In genomic region chr1:164768045-164768402, GRCh38 we compare ENCODE assay signal across 17 cellular contexts.
DNase-seq lines count a peak whose midpoint lies in the region; ATAC-seq and TF ChIP-seq lines count a peak whose summit lies in the region.
"Had no signal": no experiment of that assay in that cellular context is flagged by ENCODE, and none has a peak within 500 bp of the region (broad histone marks: within the 10 kb centered on the region; RNA-seq: fewer than 3 reads in every experiment).

No MANE protein-coding gene starts in this region.

- peaks cover 18 to 26% (median 24%) of the 10 kb centered on the region in 4 donors for H3K4me1 ChIP-seq in upper lobe of left lung

- H3K27me3 ChIP-seq in upper lobe of left lung: no peaks in the 10 kb centered on the region

- no peaks in the 10 kb centered on the region for H3K9me3 Mint-ChIP-seq in brain
- no peaks in the 10 kb centered on the region for H3K9me3 Mint-ChIP-seq in mesothelial cell of epicardium
- H3K9me3 Mint-ChIP-seq: stimulated activated naive CD8-positive, alpha-beta T cell treated with anti-CD3 and anti-CD28 coated beads, Interleukin-15, Interleukin-2, amounts not matched to agents 100 ng/mL and 50 ng/mL, for 24 hours had no signal

- no peaks in the 10 kb centered on the region for H3K9me3 ChIP-seq in upper lobe of left lung
- H3K9me3 ChIP-seq: psoas muscle had no signal

- H3K4me1 Mint-ChIP-seq in brain (peaks cover 78% of the 10 kb centered on the region), mesothelial cell of epicardium (peaks cover 89% of the 10 kb centered on the region)
- H3K4me1 Mint-ChIP-seq: T-helper 17 cell had no signal

- 70 to 76% methylated on average over 2 of the region's 2 CpGs for WGBS in upper lobe of left lung, 2 donors

- no peak for TF ChIP-seq POLR2A in upper lobe of left lung (IDR thresholded peaks at IDR 0.05)

- peak overlapping the region in 1 of 5 experiments; percentile 43 for H3K4me3 Mint-ChIP-seq in brain
- H3K4me3 Mint-ChIP-seq in mesothelial cell of epicardium: no peak overlapping the region
- H3K4me3 Mint-ChIP-seq: stimulated activated naive CD8-positive, alpha-beta T cell treated with anti-CD3 and anti-CD28 coated beads, Interleukin-15, Interleukin-2, amounts not matched to agents 100 ng/mL and 50 ng/mL, for 24 hours; T-helper 17 cell had no signal

- H3K36me3 Mint-ChIP-seq in brain (peaks cover 10% of the 10 kb centered on the region), mesothelial cell of epicardium (peaks cover 10% of the 10 kb centered on the region)

- H3K27ac ChIP-seq in upper lobe of left lung: peak overlapping the region in 3 of 4 donors; percentile 6 to 45 (median 35)
- H3K27ac ChIP-seq: 22Rv1, psoas muscle had no signal

- H3K4me3 ChIP-seq in upper lobe of left lung: no peak overlapping the region
- H3K4me3 ChIP-seq: psoas muscle had no signal

- H3K27me3 Mint-ChIP-seq in brain (peaks cover 3% of the 10 kb centered on the region), mesothelial cell of epicardium (ENCODE audit: low read depth) (no peaks in the 10 kb centered on the region)
- H3K27me3 Mint-ChIP-seq: stimulated activated naive CD8-positive, alpha-beta T cell treated with anti-CD3 and anti-CD28 coated beads, Interleukin-15, Interleukin-2, amounts not matched to agents 100 ng/mL and 50 ng/mL, for 24 hours; T-helper 17 cell had no signal

- H3K27ac Mint-ChIP-seq in brain: peak overlapping the region in 4 of 5 experiments; percentile 71 to 86 (median 76)
- peak overlapping the region; percentile 95 for H3K27ac Mint-ChIP-seq in mesothelial cell of epicardium
- H3K27ac Mint-ChIP-seq: stimulated activated naive CD8-positive, alpha-beta T cell treated with anti-CD3 and anti-CD28 coated beads, Interleukin-15, Interleukin-2, amounts not matched to agents 100 ng/mL and 50 ng/mL, for 24 hours; T-helper 17 cell had no signal

- TF ChIP-seq CTCF in brain (conservative IDR thresholded peaks at IDR 0.05) (no peak), mesothelial cell of epicardium (IDR thresholded peaks at IDR 0.05; ENCODE audit: unreplicated experiment) (no peak), upper lobe of left lung (IDR thresholded peaks at IDR 0.05) (no peak)

- H3K36me3 ChIP-seq in upper lobe of left lung: no peaks in the 10 kb centered on the region

- no peak for TF ChIP-seq EP300 in upper lobe of left lung (IDR thresholded peaks at IDR 0.05)

- DNase-seq in DMS 273 (lab: John Stamatoyannopoulos, UW; ENCODE audit: unreplicated experiment) (peak; percentile 57), DMS 273 treated with DMSO at 0.1 percent for 48 hours (lab: John Stamatoyannopoulos, UW) (no peak), mesothelial cell of epicardium (ENCODE audit: low spot score in 2 of 2, unreplicated experiment in 2 of 2) (no peak), upper lobe of left lung (no peak), NCI-H345 treated with DMSO at 0.1 percent for 48 hours (lab: John Stamatoyannopoulos, UW; ENCODE audit: unreplicated experiment) (no peak)
- no peak for DNase-seq in NK-92 treated with Interleukin-12 subunit alpha and Interleukin-12 subunit beta, amount 100 ng/mL, for 24 hours (lab: John Stamatoyannopoulos, UW)
- DNase-seq: activated CD4-positive, alpha-beta T cell treated with anti-CD3 and anti-CD28 coated beads for 48 hours; activated T-cell treated with anti-CD3 and anti-CD28 coated beads, Interleukin-2, amount 50 U/mL, for 48 hours; amygdala; NCI-H1048; NCI-H2227 treated with DMSO at 0.1 percent for 48 hours; psoas muscle; T-helper 17 cell had no signal

- ATAC-seq in upper lobe of left lung (ENCODE audit: low FRiP score in 2 of 2) (no peak), GM18519 (IDR thresholded peaks at IDR 0.05; ENCODE audit: low FRiP score, unreplicated experiment) (no peak)
- ATAC-seq: psoas muscle, T-helper 17 cell had no signal
